Comparison of ENCODE assay signal across 1 cellular context in genomic region chr3:38034335-38034734, GRCh38. TPM values are rescaled to one million over a fixed set of nuclear protein-coding genes. Genes with fewer than 3 reads are reported as not detected.
"Had no signal": no experiment of that assay in that cellular context is flagged by ENCODE, and none has a peak within 500 bp of the region (broad histone marks: within the 10 kb centered on the region; RNA-seq: fewer than 3 reads in every experiment).

No MANE protein-coding gene starts in this region.

RNA-seq across cellular contexts. Expression of gene DLEC1, which starts 4.7 kb away (rescaled TPM):
- polyA plus RNA-seq: cardiac muscle cell had no signal
